In genomic region chr6:167171300-167171699, GRCh38 we compare ENCODE assay signal across 14 cellular contexts. TPM values are rescaled to one million over a fixed set of nuclear protein-coding genes. Genes with fewer than 3 reads are reported as not detected.
"Had no signal": no experiment of that assay in that cellular context is flagged by ENCODE, and none has a peak within 500 bp of the region (broad histone marks: within the 10 kb centered on the region; RNA-seq: fewer than 3 reads in every experiment).

No MANE protein-coding gene starts in this region.

RNA-seq across cellular contexts. Expression of gene GPR31, which starts 13.5 kb away (rescaled TPM):
- total RNA-seq: subcutaneous adipose tissue, suprapubic skin, temporal lobe, thoracic aorta, thyroid gland, tibial nerve, transverse colon, upper lobe of left lung, upper lobe of right lung, ureter, urinary bladder, uterus, vagina had no signal
- polyA plus RNA-seq: stomach, urinary bladder had no signal

RNA-seq across cellular contexts. Expression of gene CCR6, which starts 48.4 kb away (rescaled TPM):
- total RNA-seq: temporal lobe, thoracic aorta, tibial nerve, ureter, urinary bladder, uterus had no signal
